Comparison of ENCODE assay signal across 1 cellular context in genomic region chr3:40452876-40453730, GRCh38.
A peak's percentile ranks its signal among the peaks of the same experiment; 100 is the strongest.
TF ChIP-seq lines count a peak whose summit lies in the region.

No MANE protein-coding gene starts in this region.

TF ChIP-seq in IMR-90, 13 proteins besides CTCF, POLR2A, EP300 and RAD21 (continued from another document):
- TF ChIP-seq USF2 (IDR thresholded peaks at IDR 0.05; ENCODE audit: low read depth, low read length) (peak; percentile 60), BHLHE40 (IDR thresholded peaks at IDR 0.05; ENCODE audit: low read depth, low read length) (peak; percentile 32; the same call in 1 of the 2 replicates), RFX5 (IDR thresholded peaks at IDR 0.05; ENCODE audit: low read depth, low read length) (peak; percentile 71)
